ENCODE assay signal across 8 cellular contexts in the genomic region with DNA sequence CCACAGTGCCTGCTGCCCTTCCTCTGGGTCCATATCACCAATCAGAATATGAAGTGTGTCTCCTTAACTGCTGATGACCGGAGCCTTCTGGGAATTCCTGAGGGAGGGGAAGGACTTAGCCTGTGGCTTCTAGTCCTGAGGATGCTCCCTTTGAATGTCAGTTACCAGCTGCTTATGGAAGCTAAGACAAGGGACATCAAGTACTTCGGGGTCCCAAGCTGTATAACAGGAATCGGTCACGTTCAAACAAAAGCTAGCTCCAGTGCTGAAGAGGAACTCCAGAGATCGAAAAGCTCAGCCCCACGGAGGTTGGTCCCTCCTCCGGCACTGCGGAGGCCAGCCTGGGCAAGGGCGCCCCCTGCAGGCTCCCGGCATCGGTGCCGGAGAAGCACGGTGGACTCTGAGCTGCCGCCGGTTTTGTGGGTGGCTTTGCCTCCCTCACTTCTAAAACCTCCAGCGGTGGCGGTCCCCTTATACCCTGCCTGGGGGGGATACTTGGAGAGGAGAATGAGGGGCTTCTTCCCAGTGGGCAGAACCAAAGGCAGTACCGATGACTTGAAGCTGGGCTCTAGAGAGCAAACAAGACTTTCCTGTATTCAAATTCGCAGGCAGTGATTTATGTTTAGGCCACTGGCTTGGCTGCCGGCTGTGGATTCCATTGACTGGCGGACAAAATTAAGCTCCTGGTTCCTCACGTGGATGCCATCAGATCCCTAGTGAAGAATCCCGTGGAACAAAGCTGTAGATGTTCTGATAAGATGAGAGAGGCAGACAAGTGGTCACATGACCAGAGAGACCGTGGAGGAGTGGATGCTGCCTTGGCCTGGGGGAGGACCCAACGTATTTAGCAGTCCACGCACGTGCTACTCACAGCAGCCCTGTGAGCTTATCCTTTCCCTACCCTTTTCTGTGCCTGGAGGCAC. TPM values are rescaled to one million over a fixed set of nuclear protein-coding genes. Genes with fewer than 3 reads are reported as not detected.
DNase-seq lines count a peak whose midpoint lies in the region; ATAC-seq and TF ChIP-seq lines count a peak whose summit lies in the region.

No MANE protein-coding gene starts in this region.

- ATAC-seq in GM21576 (IDR thresholded peaks at IDR 0.05; ENCODE audit: unreplicated experiment): peak; percentile 92
- peak; percentile 97 for ATAC-seq in stimulated activated naive CD8-positive, alpha-beta T cell treated with anti-CD3 and anti-CD28 coated beads, Interleukin-15, Interleukin-2, amounts not matched to agents 100 U/mL and 50 U/mL, for 24 hours

- H3K36me3 ChIP-seq in neural cell (ENCODE audit: insufficient read depth, low read length): no peaks in the 10 kb centered on the region

- H3K4me3 ChIP-seq in fibroblast of villous mesenchyme (ENCODE audit: low read depth, low read length) (peak overlapping the region; percentile 69), neural cell (ENCODE audit: low read length) (peak overlapping the region; percentile 55)

- no peaks in the 10 kb centered on the region for H3K79me2 ChIP-seq in neural cell (replicated peaks; ENCODE audit: insufficient read depth, low read length)

- no peaks in the 10 kb centered on the region for H3F3A ChIP-seq in neural cell (ENCODE audit: insufficient read depth, low read length, poor library complexity, severe bottlenecking)

- H4K20me1 ChIP-seq in neural cell (ENCODE audit: insufficient read depth): no peaks in the 10 kb centered on the region

- peak overlapping the region; percentile 25 for H2AFZ ChIP-seq in neural cell (ENCODE audit: low read depth, low read length)

- peak; percentile 91 for TF ChIP-seq CTCF in LNCAP (IDR thresholded peaks at IDR 0.05)
- peak; percentile 98 for TF ChIP-seq CTCF in fibroblast of villous mesenchyme (IDR thresholded peaks at IDR 0.05; ENCODE audit: insufficient read depth, low read depth, low read length)
- peak; percentile 81 for TF ChIP-seq CTCF in neural cell (IDR thresholded peaks at IDR 0.05; ENCODE audit: poor library complexity, severe bottlenecking)

- H3K27me3 ChIP-seq in neural cell (ENCODE audit: insufficient read depth, low read depth, low read length): no peaks in the 10 kb centered on the region

- no peaks in the 10 kb centered on the region for H3K9me3 ChIP-seq in neural cell (ENCODE audit: low read length)

- DNase-seq in D341Med (ENCODE audit: low spot score): peak; percentile 94
- DNase-seq in RPMI8226: peak; percentile 89
- peak; percentile 96 for DNase-seq in activated effector memory CD4-positive, alpha-beta T cell treated with anti-CD3 and anti-CD28 coated beads, Interleukin-2, amount 50 U/mL, for 16 hours
- peak; percentile 77 for DNase-seq in fibroblast of villous mesenchyme (ENCODE audit: low read depth)
- DNase-seq in stimulated activated naive CD8-positive, alpha-beta T cell treated with anti-CD3 and anti-CD28 coated beads, Interleukin-15, Interleukin-2, amounts not matched to agents 100 U/mL and 50 U/mL, for 24 hours: peak; percentile 93

- peak overlapping the region; percentile 12 for H3K27ac ChIP-seq in neural cell (ENCODE audit: low read length)

- peak overlapping the region; percentile 20 for H3K9ac ChIP-seq in neural cell (ENCODE audit: low read length)

- H3K4me2 ChIP-seq in neural cell (ENCODE audit: low read length): no peak overlapping the region

- TF ChIP-seq RAD21 in neural cell (conservative IDR thresholded peaks at IDR 0.05): peak; percentile 81

- TF ChIP-seq EP300 in neural cell (conservative IDR thresholded peaks at IDR 0.05; ENCODE audit: poor library complexity, severe bottlenecking): no peak

- H3K9me2 ChIP-seq in neural cell (ENCODE audit: insufficient read depth, low read length): no peaks in the 10 kb centered on the region

TF ChIP-seq in neural cell, 6 proteins besides CTCF, POLR2A, EP300 and RAD21:
- TF ChIP-seq, protein P1, sequence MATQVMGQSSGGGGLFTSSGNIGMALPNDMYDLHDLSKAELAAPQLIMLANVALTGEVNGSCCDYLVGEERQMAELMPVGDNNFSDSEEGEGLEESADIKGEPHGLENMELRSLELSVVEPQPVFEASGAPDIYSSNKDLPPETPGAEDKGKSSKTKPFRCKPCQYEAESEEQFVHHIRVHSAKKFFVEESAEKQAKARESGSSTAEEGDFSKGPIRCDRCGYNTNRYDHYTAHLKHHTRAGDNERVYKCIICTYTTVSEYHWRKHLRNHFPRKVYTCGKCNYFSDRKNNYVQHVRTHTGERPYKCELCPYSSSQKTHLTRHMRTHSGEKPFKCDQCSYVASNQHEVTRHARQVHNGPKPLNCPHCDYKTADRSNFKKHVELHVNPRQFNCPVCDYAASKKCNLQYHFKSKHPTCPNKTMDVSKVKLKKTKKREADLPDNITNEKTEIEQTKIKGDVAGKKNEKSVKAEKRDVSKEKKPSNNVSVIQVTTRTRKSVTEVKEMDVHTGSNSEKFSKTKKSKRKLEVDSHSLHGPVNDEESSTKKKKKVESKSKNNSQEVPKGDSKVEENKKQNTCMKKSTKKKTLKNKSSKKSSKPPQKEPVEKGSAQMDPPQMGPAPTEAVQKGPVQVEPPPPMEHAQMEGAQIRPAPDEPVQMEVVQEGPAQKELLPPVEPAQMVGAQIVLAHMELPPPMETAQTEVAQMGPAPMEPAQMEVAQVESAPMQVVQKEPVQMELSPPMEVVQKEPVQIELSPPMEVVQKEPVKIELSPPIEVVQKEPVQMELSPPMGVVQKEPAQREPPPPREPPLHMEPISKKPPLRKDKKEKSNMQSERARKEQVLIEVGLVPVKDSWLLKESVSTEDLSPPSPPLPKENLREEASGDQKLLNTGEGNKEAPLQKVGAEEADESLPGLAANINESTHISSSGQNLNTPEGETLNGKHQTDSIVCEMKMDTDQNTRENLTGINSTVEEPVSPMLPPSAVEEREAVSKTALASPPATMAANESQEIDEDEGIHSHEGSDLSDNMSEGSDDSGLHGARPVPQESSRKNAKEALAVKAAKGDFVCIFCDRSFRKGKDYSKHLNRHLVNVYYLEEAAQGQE (IDR thresholded peaks at IDR 0.05; ENCODE audit: borderline replicate concordance): no peak
- peak; percentile 75 for TF ChIP-seq SMC3 (conservative IDR thresholded peaks at IDR 0.05; ENCODE audit: poor library complexity)
TF ChIP-seq in neural cell: peak in this region for 1.

RNA-seq across cellular contexts. Expression of a gene that starts 16.2 kb away (rescaled TPM):
- total RNA-seq in fibroblast of villous mesenchyme: 18.4 and 30.7 TPM in 2 replicates
- 24.4 and 25.5 TPM in 2 replicates for polyA plus RNA-seq in neural cell
- 37.5 and 44.9 TPM in 2 replicates for polyA minus RNA-seq in neural cell

Comparison
In these comparisons a context has a peak if more than half of its experiments do, and no peak if none do; other contexts are left out.
1. Peak in every context shown above with its lines: DNase-seq, ATAC-seq, H3K4me3 ChIP-seq and H3K27ac ChIP-seq.